16 cellular contexts compared by ENCODE assay signal in genomic region chr1:181783208-181783607, GRCh38.
DNase-seq lines count a peak whose midpoint lies in the region; ATAC-seq, FAIRE-seq and TF ChIP-seq lines count a peak whose summit lies in the region.
"Had no signal": no experiment of that assay in that cellular context is flagged by ENCODE, and none has a peak within 500 bp of the region (broad histone marks: within the 10 kb centered on the region; RNA-seq: fewer than 3 reads in every experiment).

No MANE protein-coding gene starts in this region.

- H3K14ac ChIP-seq in H1 (ENCODE audit: insufficient read length): no peak overlapping the region

- no peaks in the 10 kb centered on the region for H3K36me3 ChIP-seq in H7 (replicated peaks; ENCODE audit: control insufficient read depth, insufficient read depth, low read length)
- H3K36me3 ChIP-seq in H1 (ENCODE audit: control insufficient read depth in 2 of 4, insufficient read depth in 4 of 4, low read length in 3 of 4): no peaks in the 10 kb centered on the region
- H3K36me3 ChIP-seq in neural progenitor cell: no peaks in the 10 kb centered on the region
- H3K36me3 ChIP-seq in heart right ventricle: no peaks in the 10 kb centered on the region
- no peaks in the 10 kb centered on the region for H3K36me3 ChIP-seq in heart left ventricle
- H3K36me3 ChIP-seq: BLaER1 had no signal

- H3K27ac Mint-ChIP-seq in neural progenitor cell: no peak overlapping the region
- H3K27ac Mint-ChIP-seq: CD14-positive monocyte; CD4-positive, alpha-beta memory T cell had no signal

- H3K4me1 ChIP-seq in H1 (replicated peaks in 1 of 4; ENCODE audit: control insufficient read depth in 3 of 4, insufficient read depth in 4 of 4, low read length in 3 of 4) (peaks cover 0 to 7% (median 2%) of the 10 kb centered on the region in 4 experiments; a peak in 3 of 7 replicates), neural progenitor cell (peaks cover 13% of the 10 kb centered on the region), heart right ventricle (peaks cover 0 to 9% (median 0%) of the 10 kb centered on the region in 9 donors), heart left ventricle (no peaks in the 10 kb centered on the region)

- no peak overlapping the region for H4K5ac ChIP-seq in H1 (ENCODE audit: insufficient read length, low read depth, low read length)

- peak; percentile 68 for FAIRE-seq in H1 (lab: Jason Lieb, UNC)

- POLR2A ChIA-PET in H1 (lab: Charles Lee; ENCODE audit: partially characterized antibody): interaction anchor here (0.6 kb wide), 1 partner anchor 98 kb away, joined by 3 read pairs; no protein-coding TSS in a partner anchor

- H3K9me3 ChIP-seq in H1 (ENCODE audit: insufficient read depth in 2 of 2, low read depth in 1 of 2, low read length in 1 of 2) (no peaks in the 10 kb centered on the region), neural progenitor cell (ENCODE audit: low read depth) (no peaks in the 10 kb centered on the region), heart right ventricle (no peaks in the 10 kb centered on the region), heart left ventricle (no peaks in the 10 kb centered on the region)
- H3K9me3 ChIP-seq: BLaER1 had no signal

- no peaks in the 10 kb centered on the region for H3K36me3 Mint-ChIP-seq in neural progenitor cell
- H3K36me3 Mint-ChIP-seq: CD14-positive monocyte; CD4-positive, alpha-beta memory T cell had no signal

- no peak for ATAC-seq in heart right ventricle
- ATAC-seq in GM21381 (IDR thresholded peaks at IDR 0.05; ENCODE audit: unreplicated experiment): no peak
- no peak for ATAC-seq in heart left ventricle

- H3K79me2 ChIP-seq in H1 (ENCODE audit: control insufficient read depth in 1 of 2, insufficient read depth in 2 of 2, low read length in 2 of 2): no peaks in the 10 kb centered on the region
- H3K79me2 ChIP-seq in neural progenitor cell (ENCODE audit: low read depth): no peaks in the 10 kb centered on the region

- no peak overlapping the region for H3K4me3 Mint-ChIP-seq in neural progenitor cell
- H3K4me3 Mint-ChIP-seq: CD14-positive monocyte; CD4-positive, alpha-beta memory T cell; H9 had no signal

- CTCF ChIA-PET in H1 (lab: Charles Lee; ENCODE audit: partially characterized antibody): interaction anchor here (1.0 to 2.5 kb wide), 2 partner anchors 8 to 154 kb away, joined by 3 to 6 read pairs; no protein-coding TSS in a partner anchor

- no peak overlapping the region for H2AFZ ChIP-seq in H1 (ENCODE audit: low read length)
- no peak overlapping the region for H2AFZ ChIP-seq in neural progenitor cell (replicated peaks)
- H2AFZ ChIP-seq: GM23248 had no signal

- no peak for TF ChIP-seq RAD21 in H1 (IDR thresholded peaks at IDR 0.05 in 1 of 2, conservative IDR thresholded peaks at IDR 0.05 in 1 of 2; ENCODE audit: low read depth in 2 of 2, low read length in 2 of 2)

- no peak overlapping the region for H2BK20ac ChIP-seq in H1 (ENCODE audit: low read length)

- H3K18ac ChIP-seq in H1 (ENCODE audit: extremely low read depth, low read length): no peak overlapping the region

- H4K91ac ChIP-seq in H1 (replicated peaks; ENCODE audit: insufficient read length, low read length): no peak overlapping the region

- no peaks in the 10 kb centered on the region for H3K23me2 ChIP-seq in H1 (ENCODE audit: low read depth, low read length)

- no peak for TF ChIP-seq EP300 in H1 (IDR thresholded peaks at IDR 0.05; ENCODE audit: borderline replicate concordance in 1 of 2, low read depth in 2 of 2, low read length in 2 of 2)

- H2BK5ac ChIP-seq in H1 (ENCODE audit: low read depth, low read length): no peak overlapping the region

- H4K20me1 ChIP-seq in H1 (replicated peaks in 1 of 2; ENCODE audit: control insufficient read depth in 1 of 2, insufficient read depth in 2 of 2, low read length in 2 of 2) (no peaks in the 10 kb centered on the region), neural progenitor cell (ENCODE audit: low read depth) (no peaks in the 10 kb centered on the region)
- H4K20me1 ChIP-seq: BLaER1 had no signal

- H3K4me3 ChIP-seq in H7 (ENCODE audit: insufficient read depth, low read depth, low read length) (no peak overlapping the region), H1 (ENCODE audit: extremely low read depth in 1 of 4, insufficient read depth in 2 of 4, low read depth in 3 of 4, low read length in 4 of 4) (no peak overlapping the region), neural progenitor cell (no peak overlapping the region), heart right ventricle (no peak overlapping the region), heart left ventricle (no peak overlapping the region)
- H3K4me3 ChIP-seq: BLaER1, GM23248 had no signal

- peaks cover 20% of the 10 kb centered on the region for H3K4me1 Mint-ChIP-seq in neural progenitor cell
- H3K4me1 Mint-ChIP-seq: CD14-positive monocyte; CD4-positive, alpha-beta memory T cell had no signal

- no peak overlapping the region for H3K27ac ChIP-seq in H1 (ENCODE audit: low read depth, low read length)
- no peak overlapping the region for H3K27ac ChIP-seq in neural progenitor cell
- H3K27ac ChIP-seq in heart right ventricle: no peak overlapping the region
- no peak overlapping the region for H3K27ac ChIP-seq in heart left ventricle
- H3K27ac ChIP-seq: BLaER1, GM23248 had no signal

- H2BK15ac ChIP-seq in H1 (ENCODE audit: low read length): no peak overlapping the region

- TF ChIP-seq POLR2A in H1 (IDR thresholded peaks at IDR 0.05; ENCODE audit: control extremely low read depth in 1 of 2, low read depth in 2 of 2, low read length in 2 of 2) (no peak), heart left ventricle (IDR thresholded peaks at IDR 0.05) (no peak)

- H3K4ac ChIP-seq in H1 (replicated peaks; ENCODE audit: insufficient read length, low read depth, low read length): no peak overlapping the region

- DNase-seq in H7: peak; percentile 30
- DNase-seq in H1 (ENCODE audit: low read depth in 1 of 2, low spot score in 2 of 2): no peak
- DNase-seq in iPS-NIHi11 (ENCODE audit: low spot score): peak; percentile 34
- peak; percentile 62 for DNase-seq in neural progenitor cell (ENCODE audit: low spot score)
- DNase-seq in heart right ventricle: no peak
- DNase-seq in heart left ventricle: no peak
- no peak for DNase-seq in NCI-H2196 treated with DMSO at 0.1 percent for 48 hours (lab: John Stamatoyannopoulos, UW; ENCODE audit: unreplicated experiment)
- DNase-seq: 8988T; CD4-positive, alpha-beta memory T cell; DMS79 treated with DMSO at 0.1 percent for 48 hours; GF-D8; GM23248; H9 had no signal

- intact Hi-C loops in heart right ventricle (cut with DNase I): no loop called here
- intact Hi-C loops in heart left ventricle (cut with DNase I): no loop called here

- H2BK12ac ChIP-seq in H1 (ENCODE audit: low read depth, low read length): 0 out of 2 replicates have a peak overlapping the region, but pooled peaks have one; percentile 71

- H2BK120ac ChIP-seq in H1 (replicated peaks; ENCODE audit: low read depth, low read length): no peak overlapping the region

- H3F3A ChIP-seq in neural progenitor cell (ENCODE audit: low read depth): peaks cover 3% of the 10 kb centered on the region

- 76% methylated on average over 2 of the region's 2 CpGs; no CpG with 5 or more reads in 1 of the 2 experiments for WGBS in H1 (ENCODE audit: extremely low coverage in 1 of 2, insufficient coverage in 1 of 2, insufficient read length in 1 of 2, insufficient replicate concordance in 2 of 2, low coverage in 1 of 2, low lambda C conversion rate in 2 of 2, missing lambda C conversion rate in 1 of 2), 2 experiments
- WGBS in heart right ventricle, 2 donors: 26 to 28% methylated on average over 2 of the region's 2 CpGs
- WGBS in heart left ventricle, 4 donors: 27 to 42% (median 32%) methylated on average over 2 of the region's 2 CpGs

- no peak overlapping the region for H3K4me2 ChIP-seq in H1 (ENCODE audit: insufficient read depth in 1 of 2, low read depth in 2 of 2, low read length in 2 of 2)
- H3K4me2 ChIP-seq in neural progenitor cell: no peak overlapping the region
- H3K4me2 ChIP-seq: BLaER1 had no signal

- no peak overlapping the region for H4K8ac ChIP-seq in H1 (ENCODE audit: extremely low read depth, insufficient read depth, low read length)

- no peak overlapping the region for H3K23ac ChIP-seq in H1 (ENCODE audit: insufficient read length)

- no peak for TF ChIP-seq CTCF in H1 (IDR thresholded peaks at IDR 0.05; ENCODE audit: control extremely low read depth in 1 of 3, insufficient read depth in 1 of 3, low read depth in 1 of 3, low read length in 3 of 3)
- no peak for TF ChIP-seq CTCF in neural progenitor cell (IDR thresholded peaks at IDR 0.05)
- TF ChIP-seq CTCF in heart right ventricle (IDR thresholded peaks at IDR 0.05): no peak
- TF ChIP-seq CTCF in heart left ventricle (IDR thresholded peaks at IDR 0.05): no peak

- H3K27me3 ChIP-seq in H7 (ENCODE audit: control insufficient read depth, insufficient read depth, low read length): no peaks in the 10 kb centered on the region
- peaks cover 0 to 3% (median 0%) of the 10 kb centered on the region in 4 experiments; a peak in 1 of 7 replicates for H3K27me3 ChIP-seq in H1 (replicated peaks in 1 of 4; ENCODE audit: control insufficient read depth in 3 of 4, extremely low read depth in 1 of 4, insufficient read depth in 3 of 4, low read length in 3 of 4)
- H3K27me3 ChIP-seq in neural progenitor cell: no peaks in the 10 kb centered on the region
- H3K27me3 ChIP-seq in heart right ventricle: peaks cover 0 to 19% (median 0%) of the 10 kb centered on the region in 7 donors
- H3K27me3 ChIP-seq in heart left ventricle: peaks cover 0 to 3% (median 0%) of the 10 kb centered on the region in 9 donors
- H3K27me3 ChIP-seq: BLaER1 had no signal

- H3K9ac ChIP-seq in H1 (replicated peaks in 1 of 4; ENCODE audit: extremely low read depth in 1 of 4, low read depth in 3 of 4, low read length in 3 of 4) (no peak overlapping the region), neural progenitor cell (no peak overlapping the region)
- H3K9ac ChIP-seq: BLaER1, GM23248 had no signal

- no peaks in the 10 kb centered on the region for H3K79me1 ChIP-seq in H1 (ENCODE audit: low read depth, low read length)

- H2AK5ac ChIP-seq in H1 (ENCODE audit: low read depth, low read length): no peak overlapping the region

- H3K9me3 Mint-ChIP-seq in neural progenitor cell: no peaks in the 10 kb centered on the region
- H3K9me3 Mint-ChIP-seq: H9 had no signal

- H3K27me3 Mint-ChIP-seq in neural progenitor cell (ENCODE audit: insufficient read depth, low read depth): peaks cover 7% of the 10 kb centered on the region

- H3K56ac ChIP-seq in H1 (replicated peaks; ENCODE audit: insufficient read length, low read depth, low read length): no peak overlapping the region

TF ChIP-seq in H1, 55 proteins besides CTCF, POLR2A, EP300 and RAD21 (continues in another document):
- TF ChIP-seq SP4 (IDR thresholded peaks at IDR 0.05; ENCODE audit: low read length) (no peak), GTF2F1 (IDR thresholded peaks at IDR 0.05; ENCODE audit: borderline replicate concordance, low read depth, low read length) (no peak), TEAD4 (IDR thresholded peaks at IDR 0.05; ENCODE audit: low read depth, low read length) (peak; percentile 63), SP1 (IDR thresholded peaks at IDR 0.05; ENCODE audit: low read depth, low read length) (peak; percentile 34; the same call in 1 of the 2 replicates), ASH2L (IDR thresholded peaks at IDR 0.05; ENCODE audit: low read length) (no peak), POU5F1 (IDR thresholded peaks at IDR 0.05; ENCODE audit: low read depth, low read length) (no peak)

Comparison
In these comparisons a context has a peak if more than half of its experiments do, and no peak if none do; other contexts are left out.
1. DNase-seq: peak in H7 (single experiment), iPS-NIHi11 (single experiment) and neural progenitor cell (single experiment); none in H1 (0 of 2), heart right ventricle (0 of 2), heart left ventricle (0 of 5) and NCI-H2196 treated with DMSO at 0.1 percent for 48 hours (single experiment).